Comparison of ENCODE assay signal across 1 cellular context in genomic region chr5:125484272-125485002, GRCh38.
TF ChIP-seq lines count a peak whose summit lies in the region.

No MANE protein-coding gene starts in this region.

TF ChIP-seq in H1, 55 proteins besides CTCF, POLR2A, EP300 and RAD21:
- TF ChIP-seq PHF8 (conservative IDR thresholded peaks at IDR 0.05; ENCODE audit: low read depth, low read length) (no peak), BRCA1 (IDR thresholded peaks at IDR 0.05; ENCODE audit: low read depth, low read length) (no peak), POLR2AphosphoS5 (IDR thresholded peaks at IDR 0.05; ENCODE audit: low read depth, low read length) (no peak), BCL11A (IDR thresholded peaks at IDR 0.05; ENCODE audit: low read depth in 2 of 2, low read length in 2 of 2) (no peak), TBP (IDR thresholded peaks at IDR 0.05; ENCODE audit: low read depth, low read length) (no peak), CREB1 (IDR thresholded peaks at IDR 0.05) (no peak), CBX5 (IDR thresholded peaks at IDR 0.05; ENCODE audit: low read depth, low read length) (no peak), GTF2F1 (IDR thresholded peaks at IDR 0.05; ENCODE audit: borderline replicate concordance, low read depth, low read length) (no peak), JUN (IDR thresholded peaks at IDR 0.05; ENCODE audit: low read depth, low read length) (no peak)
